ENCODE assay signal across 8 cellular contexts in the genomic region with DNA sequence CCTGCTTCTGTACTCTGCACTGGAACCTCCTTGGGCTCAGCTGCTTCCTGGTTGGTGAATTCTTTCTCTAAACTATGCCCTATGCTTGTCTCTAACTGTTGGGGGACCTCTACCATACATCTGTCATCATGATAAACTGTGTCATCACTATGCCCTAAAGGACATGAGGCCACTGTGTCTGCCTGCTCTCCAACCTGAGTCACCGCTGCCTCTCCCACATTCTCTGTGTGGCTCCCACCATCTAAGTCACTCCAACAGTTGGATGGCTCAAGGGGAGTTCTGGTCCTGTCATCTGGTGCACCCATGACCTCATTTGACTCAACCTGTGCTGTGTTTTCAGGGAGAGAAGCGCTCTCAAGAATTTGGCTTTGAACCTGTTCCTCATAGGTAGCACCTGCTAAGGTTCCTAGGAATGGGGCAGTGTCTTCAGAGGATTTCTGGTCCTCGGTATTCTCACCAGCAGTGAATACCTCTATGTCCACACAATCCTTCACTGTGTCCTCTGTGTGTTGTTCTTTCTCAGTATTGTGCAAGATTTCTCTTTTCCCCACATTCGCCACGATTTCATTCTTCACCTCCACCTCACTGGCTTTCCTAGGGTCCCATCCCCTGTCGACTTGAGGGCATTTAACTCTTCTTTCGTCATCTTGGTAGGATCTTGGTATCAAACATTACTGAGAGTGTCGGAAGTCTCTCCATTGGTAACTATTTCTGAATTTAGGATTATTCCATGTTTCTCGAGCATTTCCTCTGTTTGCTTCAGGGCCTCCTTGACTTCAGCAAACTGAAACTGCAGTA. TPM values are rescaled to one million over a fixed set of nuclear protein-coding genes. Genes with fewer than 3 reads are reported as not detected.
DNase-seq lines count a peak whose midpoint lies in the region; ATAC-seq and TF ChIP-seq lines count a peak whose summit lies in the region.
"Not testable (repeated sequence)": the region's sequence is repeated elsewhere in the genome, so short reads cannot be mapped to it uniquely, and the experiment has no call there.

No MANE protein-coding gene starts in this region.

- not testable (repeated sequence) for TF ChIP-seq CTCF in GM12865 (IDR thresholded peaks at IDR 0.05; ENCODE audit: insufficient read depth, low read depth, low read length, missing control alignments); OCI-LY3 (IDR thresholded peaks at IDR 0.05; ENCODE audit: low read depth, low read length); endothelial cell (IDR thresholded peaks at IDR 0.05; ENCODE audit: unreplicated experiment); mesothelial cell of epicardium (IDR thresholded peaks at IDR 0.05; ENCODE audit: unreplicated experiment); progenitor cell of endocrine pancreas (IDR thresholded peaks at IDR 0.05; ENCODE audit: unreplicated experiment); upper lobe of left lung (IDR thresholded peaks at IDR 0.05)

- H3K36me3 ChIP-seq in OCI-LY3 (replicated peaks; ENCODE audit: low read depth, low read length); upper lobe of left lung: not testable (repeated sequence)

- H2AFZ ChIP-seq in OCI-LY3 (ENCODE audit: low read depth, low read length), result not testable (repeated sequence)

- H3K4me1 Mint-ChIP-seq in activated CD4-positive, alpha-beta memory T cell treated with anti-CD3 and anti-CD28 coated beads, Interleukin-2, amount 10 ng/mL, durations not matched to agents 7 days and 5 days, result peaks cover 24% of the 10 kb centered on the region
- peaks cover 22% of the 10 kb centered on the region for H3K4me1 Mint-ChIP-seq in activated naive CD8-positive, alpha-beta T cell treated with anti-CD3 and anti-CD28 coated beads, Interleukin-2, amount 50 U/mL, for 24 hours
- H3K4me1 Mint-ChIP-seq in endothelial cell (ENCODE audit: unreplicated experiment); progenitor cell of endocrine pancreas (ENCODE audit: low read depth): not testable (repeated sequence)
- peaks cover 17% of the 10 kb centered on the region for H3K4me1 Mint-ChIP-seq in mesothelial cell of epicardium

- H3K27me3 Mint-ChIP-seq in activated CD4-positive, alpha-beta memory T cell treated with anti-CD3 and anti-CD28 coated beads, Interleukin-2, amount 10 ng/mL, durations not matched to agents 7 days and 5 days, result peaks cover 13% of the 10 kb centered on the region
- not testable (repeated sequence) for H3K27me3 Mint-ChIP-seq in activated naive CD8-positive, alpha-beta T cell treated with anti-CD3 and anti-CD28 coated beads, Interleukin-2, amount 50 U/mL, for 24 hours; endothelial cell (ENCODE audit: unreplicated experiment); mesothelial cell of epicardium (ENCODE audit: low read depth); progenitor cell of endocrine pancreas

- not testable (repeated sequence) for TF ChIP-seq POLR2A in upper lobe of left lung (IDR thresholded peaks at IDR 0.05)

- peak; percentile 70 for ATAC-seq in activated naive CD8-positive, alpha-beta T cell treated with anti-CD3 and anti-CD28 coated beads, Interleukin-2, amount 50 U/mL, for 24 hours
- ATAC-seq in upper lobe of left lung (ENCODE audit: low FRiP score in 2 of 2), result not testable (repeated sequence)

- not testable (repeated sequence) for TF ChIP-seq EP300 in upper lobe of left lung (IDR thresholded peaks at IDR 0.05)

- not testable (repeated sequence) for DNase-seq in GM12865 (ENCODE audit: low read depth); activated CD4-positive, alpha-beta memory T cell treated with anti-CD3 and anti-CD28 coated beads, Interleukin-2, amount 10 ng/mL, durations not matched to agents 7 days and 5 days; activated naive CD8-positive, alpha-beta T cell treated with anti-CD3 and anti-CD28 coated beads, Interleukin-2, amount 50 U/mL, for 24 hours; endothelial cell (ENCODE audit: low spot score); mesothelial cell of epicardium (ENCODE audit: low spot score in 2 of 2, unreplicated experiment in 2 of 2); progenitor cell of endocrine pancreas (ENCODE audit: low spot score, unreplicated experiment); upper lobe of left lung

- H3K27ac ChIP-seq in OCI-LY3 (ENCODE audit: low read length); upper lobe of left lung: not testable (repeated sequence)

- H3K4me2 ChIP-seq in OCI-LY3 (ENCODE audit: low read length), result peak overlapping the region; percentile 22; the same call in 1 of the 2 replicates

- H3K4me1 ChIP-seq in OCI-LY3 (ENCODE audit: low read length), result peaks cover 13% of the 10 kb centered on the region
- H3K4me1 ChIP-seq in upper lobe of left lung, result not testable (repeated sequence)

- H3K27ac Mint-ChIP-seq in activated CD4-positive, alpha-beta memory T cell treated with anti-CD3 and anti-CD28 coated beads, Interleukin-2, amount 10 ng/mL, durations not matched to agents 7 days and 5 days; activated naive CD8-positive, alpha-beta T cell treated with anti-CD3 and anti-CD28 coated beads, Interleukin-2, amount 50 U/mL, for 24 hours; mesothelial cell of epicardium: not testable (repeated sequence)
- H3K27ac Mint-ChIP-seq in endothelial cell (ENCODE audit: unreplicated experiment) (peak overlapping the region; percentile 50), progenitor cell of endocrine pancreas (peak overlapping the region; percentile 47)

- not testable (repeated sequence) for H3K27me3 ChIP-seq in OCI-LY3 (ENCODE audit: low read depth, low read length); upper lobe of left lung

- not testable (repeated sequence) for H3K36me3 Mint-ChIP-seq in activated CD4-positive, alpha-beta memory T cell treated with anti-CD3 and anti-CD28 coated beads, Interleukin-2, amount 10 ng/mL, durations not matched to agents 7 days and 5 days (ENCODE audit: low read depth); activated naive CD8-positive, alpha-beta T cell treated with anti-CD3 and anti-CD28 coated beads, Interleukin-2, amount 50 U/mL, for 24 hours (ENCODE audit: low read depth)
- H3K36me3 Mint-ChIP-seq in endothelial cell (ENCODE audit: low read depth, unreplicated experiment) (peaks cover 13% of the 10 kb centered on the region), mesothelial cell of epicardium (peaks cover 24% of the 10 kb centered on the region), progenitor cell of endocrine pancreas (ENCODE audit: insufficient read depth) (peaks cover 22% of the 10 kb centered on the region)

- POLR2A ChIA-PET in activated CD4-positive, alpha-beta memory T cell treated with anti-CD3 and anti-CD28 coated beads, Interleukin-2, amount 10 ng/mL, durations not matched to agents 7 days and 5 days (lab: Charles Lee), result interaction anchor here (1.0 to 2.4 kb wide), 2 partner anchors 112 to 189 kb away, joined by 3 to 12 read pairs; a partner anchor contains a TSS

- CTCF ChIA-PET in activated CD4-positive, alpha-beta memory T cell treated with anti-CD3 and anti-CD28 coated beads, Interleukin-2, amount 10 ng/mL, durations not matched to agents 7 days and 5 days (lab: Charles Lee), result not testable (repeated sequence)

- 96 to 97% methylated on average over 9 of the region's 9 CpGs for WGBS in upper lobe of left lung, 2 donors

- H3K9ac ChIP-seq in OCI-LY3 (ENCODE audit: low read length), result not testable (repeated sequence)

- not testable (repeated sequence) for H3K79me2 ChIP-seq in OCI-LY3 (ENCODE audit: low read length)

- H4K20me1 ChIP-seq in OCI-LY3 (ENCODE audit: insufficient read depth, low read length), result not testable (repeated sequence)

- peak overlapping the region; percentile 49 for H3K4me3 Mint-ChIP-seq in activated CD4-positive, alpha-beta memory T cell treated with anti-CD3 and anti-CD28 coated beads, Interleukin-2, amount 10 ng/mL, durations not matched to agents 7 days and 5 days
- H3K4me3 Mint-ChIP-seq in activated naive CD8-positive, alpha-beta T cell treated with anti-CD3 and anti-CD28 coated beads, Interleukin-2, amount 50 U/mL, for 24 hours, result peak overlapping the region; percentile 61
- H3K4me3 Mint-ChIP-seq in endothelial cell (ENCODE audit: unreplicated experiment) (peak overlapping the region; percentile 83), mesothelial cell of epicardium (peak overlapping the region; percentile 71), progenitor cell of endocrine pancreas (ENCODE audit: low read depth) (peak overlapping the region; percentile 69)

- H3K4me3 ChIP-seq in GM12865 (ENCODE audit: low read depth, low read length), result peak overlapping the region; percentile 80
- H3K4me3 ChIP-seq in OCI-LY3 (ENCODE audit: low read length), result not testable (repeated sequence)
- H3K4me3 ChIP-seq in upper lobe of left lung, result peak overlapping the region in 3 of 4 donors; percentile 64 to 73 (median 69)

- H3K9me3 Mint-ChIP-seq in activated CD4-positive, alpha-beta memory T cell treated with anti-CD3 and anti-CD28 coated beads, Interleukin-2, amount 10 ng/mL, durations not matched to agents 7 days and 5 days; activated naive CD8-positive, alpha-beta T cell treated with anti-CD3 and anti-CD28 coated beads, Interleukin-2, amount 50 U/mL, for 24 hours; endothelial cell (ENCODE audit: unreplicated experiment): not testable (repeated sequence)
- H3K9me3 Mint-ChIP-seq in mesothelial cell of epicardium, result peaks cover 35% of the 10 kb centered on the region
- H3K9me3 Mint-ChIP-seq in progenitor cell of endocrine pancreas (ENCODE audit: low read depth), result peaks cover 29% of the 10 kb centered on the region

- not testable (repeated sequence) for H3K9me3 ChIP-seq in OCI-LY3 (ENCODE audit: insufficient read depth, low read length); upper lobe of left lung

RNA-seq across cellular contexts. Expression of a gene that starts 9.2 kb away (rescaled TPM):
- total RNA-seq in activated CD4-positive, alpha-beta memory T cell treated with anti-CD3 and anti-CD28 coated beads, Interleukin-2, amount 10 ng/mL, durations not matched to agents 7 days and 5 days, result 1 to 10 TPM in 1 of 2 experiments, under 1 TPM in 1; 0.60 to 1.3 TPM
- total RNA-seq in endothelial cell (ENCODE audit: unreplicated experiment) (3.8 TPM), mesothelial cell of epicardium (4.1 to 5.2 TPM (median 4.9 TPM) in 3 replicates), progenitor cell of endocrine pancreas (3.4 and 4.4 TPM in 2 replicates), upper lobe of left lung (1 to 10 TPM; 1.3 to 3.1 (median 2.0) TPM)
